Comparison of ENCODE assay signal across 8 cellular contexts in genomic region chr20:62914970-62915457, GRCh38. TPM values are rescaled to one million over a fixed set of nuclear protein-coding genes. Genes with fewer than 3 reads are reported as not detected.
DNase-seq lines count a peak whose midpoint lies in the region; ATAC-seq and TF ChIP-seq lines count a peak whose summit lies in the region.

No MANE protein-coding gene starts in this region.

- H3K36me3 Mint-ChIP-seq in activated naive CD4-positive, alpha-beta T cell treated with anti-CD3 and anti-CD28 coated beads, Interleukin-2, amount 10 ng/mL, durations not matched to agents 7 days and 5 days, result peaks cover 38% of the 10 kb centered on the region
- peaks cover 34% of the 10 kb centered on the region for H3K36me3 Mint-ChIP-seq in T-cell

- no peaks in the 10 kb centered on the region for H3K9me3 Mint-ChIP-seq in activated naive CD4-positive, alpha-beta T cell treated with anti-CD3 and anti-CD28 coated beads, Interleukin-2, amount 10 ng/mL, durations not matched to agents 7 days and 5 days
- no peaks in the 10 kb centered on the region for H3K9me3 Mint-ChIP-seq in T-cell

- POLR2A ChIA-PET in T-cell (lab: Charles Lee), result interaction anchor here in 1 of 2 donors (0.7 kb wide), 1 partner anchor 12 kb away, joined by 3 read pairs; no protein-coding TSS in a partner anchor

- peak in 1 of 4 experiments; percentile 28 for ATAC-seq in T-cell (replicated peaks in 1 of 4)
- peak; percentile 70 to 84 (median 78) for ATAC-seq in heart left ventricle
- peak; percentile 69 to 81 for ATAC-seq in gastrocnemius medialis
- ATAC-seq in GM19452 (IDR thresholded peaks at IDR 0.05; ENCODE audit: unreplicated experiment), result no peak
- no peak for ATAC-seq in HG02981 (IDR thresholded peaks at IDR 0.05; ENCODE audit: unreplicated experiment)

- H3K4me1 ChIP-seq in heart left ventricle, result peaks cover 7 to 83% (median 66%) of the 10 kb centered on the region in 12 donors
- H3K4me1 ChIP-seq in gastrocnemius medialis, result peaks cover 68 to 69% of the 10 kb centered on the region in 2 donors

- H3K27ac ChIP-seq in heart left ventricle (no peak overlapping the region), gastrocnemius medialis (no peak overlapping the region)

- WGBS in heart left ventricle, 4 donors, result 15 to 23% (median 17%) methylated on average over 8 of the region's 8 CpGs

- H3K9me3 ChIP-seq in heart left ventricle (no peaks in the 10 kb centered on the region), gastrocnemius medialis (no peaks in the 10 kb centered on the region)

- intact Hi-C loops in heart left ventricle (cut with DNase I), result no loop called here
- intact Hi-C loops in gastrocnemius medialis (cut with DNase I; ENCODE audit: low total_unique reads), result no loop called here

- H3K4me1 Mint-ChIP-seq in activated naive CD4-positive, alpha-beta T cell treated with anti-CD3 and anti-CD28 coated beads, Interleukin-2, amount 10 ng/mL, durations not matched to agents 7 days and 5 days, result peaks cover 63% of the 10 kb centered on the region
- peaks cover 80 to 83% (median 83%) of the 10 kb centered on the region in 3 donors for H3K4me1 Mint-ChIP-seq in T-cell

- H3K4me3 Mint-ChIP-seq in activated naive CD4-positive, alpha-beta T cell treated with anti-CD3 and anti-CD28 coated beads, Interleukin-2, amount 10 ng/mL, durations not matched to agents 7 days and 5 days, result no peak overlapping the region
- peak overlapping the region; percentile 37 to 84 (median 56) for H3K4me3 Mint-ChIP-seq in T-cell

- CTCF ChIA-PET in activated naive CD4-positive, alpha-beta T cell treated with anti-CD3 and anti-CD28 coated beads, Interleukin-2, amount 10 ng/mL, durations not matched to agents 7 days and 5 days (lab: Charles Lee), result interaction anchor here (1.0 to 4.8 kb wide), 3 partner anchors 14 to 23 kb away, joined by 3 to 35 read pairs (median 3); no protein-coding TSS in a partner anchor
- CTCF ChIA-PET in T-cell (lab: Charles Lee), result interaction anchor here in 1 of 2 donors (1.4 kb wide), 1 partner anchor 11 kb away, joined by 4 read pairs; no protein-coding TSS in a partner anchor

- H3K4me3 ChIP-seq in heart left ventricle (peak overlapping the region in 7 of 12 donors; percentile 8 to 19 (median 15)), gastrocnemius medialis (peak overlapping the region in 3 of 4 donors; percentile 1 to 16 (median 6))

- peaks cover 3 to 41% (median 36%) of the 10 kb centered on the region in 9 donors for H3K36me3 ChIP-seq in heart left ventricle
- H3K36me3 ChIP-seq in gastrocnemius medialis, result peaks cover 0 to 21% of the 10 kb centered on the region in 2 donors

- in situ Hi-C loops in gastrocnemius medialis (cut with MboI; ENCODE audit: low sequenced_read_pairs in 4 of 4), result no loop called here

- H3K27me3 ChIP-seq in heart left ventricle (no peaks in the 10 kb centered on the region), gastrocnemius medialis (no peaks in the 10 kb centered on the region)

- H3K27me3 Mint-ChIP-seq in activated naive CD4-positive, alpha-beta T cell treated with anti-CD3 and anti-CD28 coated beads, Interleukin-2, amount 10 ng/mL, durations not matched to agents 7 days and 5 days, result no peaks in the 10 kb centered on the region
- H3K27me3 Mint-ChIP-seq in T-cell, result no peaks in the 10 kb centered on the region

- H3K27ac Mint-ChIP-seq in activated naive CD4-positive, alpha-beta T cell treated with anti-CD3 and anti-CD28 coated beads, Interleukin-2, amount 10 ng/mL, durations not matched to agents 7 days and 5 days, result peak overlapping the region; percentile 53
- peak overlapping the region; percentile 71 to 74 for H3K27ac Mint-ChIP-seq in T-cell

- DNase-seq in activated naive CD4-positive, alpha-beta T cell treated with anti-CD3 and anti-CD28 coated beads, Interleukin-2, amount 10 ng/mL, durations not matched to agents 7 days and 5 days, result peak; percentile 53
- no peak for DNase-seq in activated naive CD4-positive, alpha-beta T cell (lab: John Stamatoyannopoulos, UW)
- DNase-seq in T-cell, result peak in 2 of 34 experiments; percentile 12 to 30
- DNase-seq in heart left ventricle, result peak in 1 of 5 donors; percentile 39
- no peak for DNase-seq in gastrocnemius medialis
- DNase-seq in NCI-H1694 (lab: John Stamatoyannopoulos, UW), result no peak

- no peak for TF ChIP-seq POLR2A in heart left ventricle (IDR thresholded peaks at IDR 0.05)
- no peak for TF ChIP-seq POLR2A in gastrocnemius medialis (IDR thresholded peaks at IDR 0.05)

- TF ChIP-seq CTCF in heart left ventricle (IDR thresholded peaks at IDR 0.05) (no peak), gastrocnemius medialis (IDR thresholded peaks at IDR 0.05 in 4 of 5, conservative IDR thresholded peaks at IDR 0.05 in 1 of 5) (no peak)

RNA-seq across cellular contexts. Expression of gene DIDO1, which starts 11.3 kb away (rescaled TPM):
- total RNA-seq in T-cell, result 100 to 1,000 TPM in 3 of 5 donors, 10 to 100 TPM in 2; 70.5 to 116 (median 113) TPM
- 10 to 100 TPM; 27.5 to 46.2 (median 38.9) TPM for total RNA-seq in heart left ventricle
- polyA plus RNA-seq in heart left ventricle, result 10 to 100 TPM; 16.5 to 20.1 TPM
- 10 to 100 TPM; 24.2 to 39.3 (median 28.7) TPM for total RNA-seq in gastrocnemius medialis

RNA-seq across cellular contexts. Expression of gene GID8, which starts 22.9 kb away (rescaled TPM):
- 10 to 100 TPM; 33.1 to 43.4 (median 41.2) TPM for total RNA-seq in T-cell
- total RNA-seq in heart left ventricle, result 10 to 100 TPM; 14.7 to 22.2 (median 16.3) TPM
- 10 to 100 TPM in 1 of 2 donors, 1 to 10 TPM in 1; 6.2 to 15.8 TPM for polyA plus RNA-seq in heart left ventricle
- total RNA-seq in gastrocnemius medialis, result 10 to 100 TPM; 12.8 to 16.2 (median 13.5) TPM

RNA-seq across cellular contexts. Expression of gene SLC17A9, which starts 37.5 kb away (rescaled TPM):
- 1 to 10 TPM; 5.3 to 8.8 (median 8.3) TPM for total RNA-seq in T-cell
- 1 to 10 TPM in 3 of 9 donors, under 1 TPM in 6; 0.16 to 6.6 (median 0.67) TPM for total RNA-seq in heart left ventricle
- polyA plus RNA-seq in heart left ventricle, result 1 to 10 TPM; 1.7 to 2.6 TPM
- 1 to 10 TPM in 3 of 4 donors, under 1 TPM in 1; 0.55 to 2.4 (median 1.2) TPM for total RNA-seq in gastrocnemius medialis

RNA-seq across cellular contexts. Expression of gene TCFL5, which starts 53.4 kb away (rescaled TPM):
- total RNA-seq in T-cell (10 to 100 TPM in 2 of 5 donors, 1 to 10 TPM in 3; 5.0 to 12.7 (median 8.5) TPM), heart left ventricle (1 to 10 TPM; 4.5 to 8.2 (median 6.1) TPM), gastrocnemius medialis (1 to 10 TPM; 5.3 to 7.3 (median 6.3) TPM)
- 1 to 10 TPM; 2.5 to 3.7 TPM for polyA plus RNA-seq in heart left ventricle

Comparison
In these comparisons a context has a peak if more than half of its experiments do, and no peak if none do; other contexts are left out.
1. ATAC-seq: peak in heart left ventricle (4 of 4) and gastrocnemius medialis (2 of 2); none in GM19452 (single experiment) and HG02981 (single experiment).